In genomic region chrX:110989869-110990268, GRCh38 we compare ENCODE assay signal across 1 cellular context.
TF ChIP-seq lines count a peak whose summit lies in the region.

No MANE protein-coding gene starts in this region.

TF ChIP-seq in WTC11, 78 proteins besides CTCF, POLR2A, EP300 and RAD21 (continued from another document):
- TF ChIP-seq TEAD4 (CRISPR knock-in tag; IDR thresholded peaks at IDR 0.05) = no peak
TF ChIP-seq in WTC11: peak in this region for 0.
